In genomic region chrX:107701493-107702121, GRCh38 we compare ENCODE assay signal across 1 cellular context.
TF ChIP-seq lines count a peak whose summit lies in the region.

No MANE protein-coding gene starts in this region.

TF ChIP-seq in HepG2, 621 proteins besides CTCF, POLR2A, EP300 and RAD21 (continued from another document):
- no peak for TF ChIP-seq THAP7 (CRISPR knock-in tag; IDR thresholded peaks at IDR 0.05)
- no peak for TF ChIP-seq DR1 (CRISPR knock-in tag; IDR thresholded peaks at IDR 0.05)
- TF ChIP-seq POLR2AphosphoS5 (IDR thresholded peaks at IDR 0.05; ENCODE audit: low read depth, low read length), result no peak
- no peak for TF ChIP-seq ZNF570 (CRISPR knock-in tag; IDR thresholded peaks at IDR 0.05; ENCODE audit: borderline replicate concordance)
- no peak for TF ChIP-seq KLF12 (CRISPR knock-in tag; IDR thresholded peaks at IDR 0.05; ENCODE audit: borderline replicate concordance)
- TF ChIP-seq ZNF790 (CRISPR knock-in tag; IDR thresholded peaks at IDR 0.05; ENCODE audit: borderline replicate concordance), result no peak
